8 cellular contexts compared by ENCODE assay signal in genomic region chr3:129249284-129250065, GRCh38. TPM values are rescaled to one million over a fixed set of nuclear protein-coding genes. Genes with fewer than 3 reads are reported as not detected.
DNase-seq lines count a peak whose midpoint lies in the region; ATAC-seq, FAIRE-seq and TF ChIP-seq lines count a peak whose summit lies in the region.

Gene COPG1, plus strand, starts transcription at chr3:129249606. Its CDS starts 104 bp downstream, at chr3:129249710.

- peaks cover 42% of the 10 kb centered on the region for H3K4me1 Mint-ChIP-seq in activated naive CD8-positive, alpha-beta T cell treated with anti-CD3 and anti-CD28 coated beads, Interleukin-2, amount 50 U/mL, for 24 hours

- H4K8ac ChIP-seq in trophoblast cell (ENCODE audit: low read depth, low read length), result peak within 1 kb of the TSS; percentile 99

- H2AK5ac ChIP-seq in trophoblast cell (ENCODE audit: low read length), result peak within 1 kb of the TSS; percentile 99

- H3K36me3 ChIP-seq in trophoblast cell (ENCODE audit: control insufficient read depth in 1 of 2, insufficient read depth in 2 of 2, low read length in 2 of 2), result peaks cover 19 to 24% of the 10 kb centered on the region in 2 experiments
- peaks cover 21 to 32% (median 32%) of the 10 kb centered on the region in 3 donors for H3K36me3 ChIP-seq in tibial artery

- H3K4me3 ChIP-seq in trophoblast cell (ENCODE audit: low read depth, low read length) (peak within 1 kb of the TSS; percentile 95), tibial artery (peak within 1 kb of the TSS; percentile 78 to 84)

- peak within 1 kb of the TSS; percentile 97 for H3K4ac ChIP-seq in trophoblast cell (ENCODE audit: low read depth, low read length)

- TF ChIP-seq CTCF in tibial artery (IDR thresholded peaks at IDR 0.05), result no peak

- peak within 1 kb of the TSS; percentile 96 for H3K27ac Mint-ChIP-seq in activated naive CD8-positive, alpha-beta T cell treated with anti-CD3 and anti-CD28 coated beads, Interleukin-2, amount 50 U/mL, for 24 hours

- H2BK12ac ChIP-seq in trophoblast cell (ENCODE audit: low read length), result no peak within 1 kb of the TSS

- H3K23ac ChIP-seq in trophoblast cell (ENCODE audit: low read length), result no peak within 1 kb of the TSS

- peak within 1 kb of the TSS; percentile 98 for H4K91ac ChIP-seq in trophoblast cell (ENCODE audit: low read depth, low read length)

- H3K79me2 ChIP-seq in trophoblast cell (ENCODE audit: control insufficient read depth, insufficient read depth, low read length, poor library complexity), result peaks cover 17% of the 10 kb centered on the region

- H3K4me2 ChIP-seq in trophoblast cell (ENCODE audit: low read length), result peak within 1 kb of the TSS; percentile 79

- peak within 1 kb of the TSS; percentile 98 for H3K14ac ChIP-seq in trophoblast cell (ENCODE audit: low read length)

- peak within 1 kb of the TSS; percentile 97 for H3K18ac ChIP-seq in trophoblast cell (ENCODE audit: low read length)

- no peaks in the 10 kb centered on the region for H3K9me3 Mint-ChIP-seq in activated naive CD8-positive, alpha-beta T cell treated with anti-CD3 and anti-CD28 coated beads, Interleukin-2, amount 50 U/mL, for 24 hours

- H3K4me3 Mint-ChIP-seq in activated naive CD8-positive, alpha-beta T cell treated with anti-CD3 and anti-CD28 coated beads, Interleukin-2, amount 50 U/mL, for 24 hours, result peak within 1 kb of the TSS; percentile 96

- peak; percentile 93 for DNase-seq in GM12891 (ENCODE audit: insufficient read length, low spot score)
- DNase-seq in NCI-H146 (lab: John Stamatoyannopoulos, UW), result peak; percentile 91
- DNase-seq in T follicular helper cell (ENCODE audit: low read depth), result peak; percentile 74
- DNase-seq in activated naive CD8-positive, alpha-beta T cell treated with anti-CD3 and anti-CD28 coated beads, Interleukin-2, amount 50 U/mL, for 24 hours, result peak; percentile 88
- peak; percentile 94 for DNase-seq in Right ventricle myocardium superior
- peak; percentile 93 to 99 for DNase-seq in trophoblast cell
- peak; percentile 80 to 93 for DNase-seq in tibial artery

- peaks cover 2% of the 10 kb centered on the region for H3K27me3 Mint-ChIP-seq in activated naive CD8-positive, alpha-beta T cell treated with anti-CD3 and anti-CD28 coated beads, Interleukin-2, amount 50 U/mL, for 24 hours

- peak; percentile 98 for FAIRE-seq in GM12891 (lab: Jason Lieb, UNC)

- peaks cover 13% of the 10 kb centered on the region for H3K79me1 ChIP-seq in trophoblast cell (ENCODE audit: low read length)

- H3K4me1 ChIP-seq in trophoblast cell (ENCODE audit: control insufficient read depth in 1 of 2, insufficient read depth in 2 of 2, low read length in 2 of 2), result peaks cover 8 to 14% of the 10 kb centered on the region in 2 experiments
- H3K4me1 ChIP-seq in tibial artery, result peaks cover 0 to 58% (median 37%) of the 10 kb centered on the region in 4 donors

- ATAC-seq in HG02840 (IDR thresholded peaks at IDR 0.05; ENCODE audit: low FRiP score, unreplicated experiment) (peak; percentile 87), Right ventricle myocardium superior (ENCODE audit: poor library complexity) (peak; percentile 97)
- peak; percentile 87 for ATAC-seq in activated naive CD8-positive, alpha-beta T cell treated with anti-CD3 and anti-CD28 coated beads, Interleukin-2, amount 50 U/mL, for 24 hours

- peaks cover 28% of the 10 kb centered on the region for H3K36me3 Mint-ChIP-seq in activated naive CD8-positive, alpha-beta T cell treated with anti-CD3 and anti-CD28 coated beads, Interleukin-2, amount 50 U/mL, for 24 hours (ENCODE audit: low read depth)

- H2BK120ac ChIP-seq in trophoblast cell (ENCODE audit: insufficient read depth, low read length, poor library complexity), result peak within 1 kb of the TSS; percentile 81

- H4K12ac ChIP-seq in trophoblast cell (ENCODE audit: low read depth, low read length), result peak within 1 kb of the TSS; percentile 98

- H2BK5ac ChIP-seq in trophoblast cell (ENCODE audit: low read depth, low read length, poor library complexity), result peak within 1 kb of the TSS; percentile 83

- H3K27me3 ChIP-seq in trophoblast cell (ENCODE audit: insufficient read depth, low read length) (no peaks in the 10 kb centered on the region), tibial artery (no peaks in the 10 kb centered on the region)

- intact Hi-C loops in Right ventricle myocardium superior (cut with DNase I) (loop anchor here (10.0 kb wide), 1 partner anchor 275 kb away; no protein-coding TSS in a partner anchor), tibial artery (cut with DNase I; ENCODE audit: low total_unique reads) (loop anchor here (5.0 kb wide), 2 partner anchors 67 to 282 kb away; partner anchors contain the start of gene CNBP)

- H3K27ac ChIP-seq in trophoblast cell (ENCODE audit: low read depth, low read length), result peak within 1 kb of the TSS; percentile 16
- H3K27ac ChIP-seq in tibial artery, result peak within 1 kb of the TSS; percentile 89 to 90

- peak within 1 kb of the TSS; percentile 91 for H3K9ac ChIP-seq in trophoblast cell (ENCODE audit: low read length)

- H2AFZ ChIP-seq in trophoblast cell (ENCODE audit: insufficient read depth, low read length, poor library complexity), result peak within 1 kb of the TSS; percentile 61

- no CpG with 5 or more reads among the region's 48 CpGs for WGBS in trophoblast cell (ENCODE audit: extremely low coverage, insufficient coverage, insufficient read length)

- H3K9me3 ChIP-seq in trophoblast cell (ENCODE audit: insufficient read depth, low read depth, low read length) (no peaks in the 10 kb centered on the region), tibial artery (no peaks in the 10 kb centered on the region)

- TF ChIP-seq POLR2A in GM12891 (IDR thresholded peaks at IDR 0.05; ENCODE audit: low read depth, low read length), result peak; percentile 93

TF ChIP-seq in GM12891, 5 proteins besides CTCF, POLR2A, EP300 and RAD21:
- TF ChIP-seq SPI1 (IDR thresholded peaks at IDR 0.05; ENCODE audit: low read depth, low read length) (0 out of 2 replicates have a peak, but pooled peaks have one; percentile 17), PAX5 (IDR thresholded peaks at IDR 0.05; ENCODE audit: insufficient read depth, low read length, severe bottlenecking) (no peak), TAF1 (IDR thresholded peaks at IDR 0.05; ENCODE audit: low read depth, low read length) (peak; percentile 87), POLR2AphosphoS5 (IDR thresholded peaks at IDR 0.05; ENCODE audit: low read depth, low read length) (peak; percentile 94), POU2F2 (IDR thresholded peaks at IDR 0.05; ENCODE audit: low read depth, low read length) (peak; percentile 43; the same call in 1 of the 2 replicates)
TF ChIP-seq in GM12891: peak in this region for 4.

RNA-seq across cellular contexts. Expression of gene COPG1, which starts in this region (rescaled TPM):
- 104 TPM for polyA plus RNA-seq in GM12891 (2012; ENCODE audit: low read depth, missing spikeins)
- 80.6 TPM for total RNA-seq in Right ventricle myocardium superior
- polyA plus RNA-seq in trophoblast cell (2013), result 102 and 105 TPM in 2 replicates

Comparison
In these comparisons a context has a peak if more than half of its experiments do, and no peak if none do; other contexts are left out.
1. Peak in every context shown above with its lines: DNase-seq, ATAC-seq, H3K4me3 ChIP-seq and H3K27ac ChIP-seq.